ENCODE assay signal across 8 cellular contexts in the genomic region with DNA sequence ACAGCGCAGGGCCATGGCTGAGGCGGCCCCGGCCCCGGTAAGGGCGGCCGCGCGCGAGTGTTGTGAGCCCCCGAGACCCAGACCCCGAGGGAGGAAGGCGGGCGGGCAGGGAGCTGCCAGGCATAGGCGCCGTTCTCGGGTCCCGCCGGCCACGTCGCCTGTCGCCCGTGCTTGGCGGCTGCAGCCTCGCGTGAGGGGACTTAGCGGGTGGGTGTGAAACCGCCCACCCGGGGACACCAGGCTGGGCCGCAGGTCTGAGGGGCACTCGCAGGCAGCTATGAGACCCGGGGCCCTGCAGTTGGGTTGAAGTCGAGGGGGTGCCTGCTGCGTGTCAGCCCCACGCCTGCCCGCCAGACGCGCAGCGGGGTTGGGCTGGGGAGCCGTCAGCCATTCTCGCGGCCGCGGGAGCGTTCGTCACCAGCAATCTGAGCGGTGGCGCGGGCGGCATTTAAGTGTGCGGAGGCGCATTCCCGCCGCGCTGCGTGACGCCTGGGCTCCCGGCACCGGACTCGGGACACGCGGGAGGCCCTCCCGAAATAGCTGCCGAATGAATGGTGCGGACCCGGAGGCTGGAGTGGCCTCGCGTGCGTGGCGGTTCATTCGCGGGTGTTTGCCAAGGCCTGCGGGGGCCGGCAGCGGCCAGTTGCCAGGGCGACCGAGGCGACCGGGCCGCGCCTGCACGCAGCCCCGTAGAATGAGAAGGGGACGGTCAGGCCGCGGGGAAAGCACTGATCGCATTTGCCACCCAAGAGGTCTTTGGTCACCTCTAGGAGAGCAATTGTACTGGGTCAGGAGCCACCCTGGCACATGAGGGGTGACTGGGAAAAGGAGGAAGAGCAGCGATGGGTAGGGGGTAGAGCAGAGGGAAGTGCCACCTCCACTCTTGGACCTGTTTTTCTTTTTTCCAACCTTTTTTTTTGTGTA. TPM values are rescaled to one million over a fixed set of nuclear protein-coding genes. Genes with fewer than 3 reads are reported as not detected.
DNase-seq lines count a peak whose midpoint lies in the region; ATAC-seq lines count a peak whose summit lies in the region.

No MANE protein-coding gene starts in this region.

- H3K9me3 Mint-ChIP-seq in activated T-cell treated with anti-CD3 and anti-CD28 coated beads, Interleukin-2, amount 50 U/mL, for 4 hours: no peaks in the 10 kb centered on the region
- no peaks in the 10 kb centered on the region for H3K9me3 Mint-ChIP-seq in stimulated activated memory B cell treated with anti-CD40 and anti-IgM and Interleukin-4, amounts not matched to agents 10 μg/mL and 1 μg/mL and 100 μg/mL, for 72 hours

- H3K9ac ChIP-seq in mucosa of stomach (ENCODE audit: low read length): peak overlapping the region; percentile 92

- peak overlapping the region; percentile 80 for H3K4me3 ChIP-seq in mucosa of stomach (ENCODE audit: low read length)

- H3K27ac Mint-ChIP-seq in stimulated activated memory B cell treated with anti-CD40 and anti-IgM and Interleukin-4, amounts not matched to agents 10 μg/mL and 1 μg/mL and 100 μg/mL, for 72 hours: peak overlapping the region; percentile 83

- ATAC-seq in GM18517 (IDR thresholded peaks at IDR 0.05; ENCODE audit: unreplicated experiment) (peak; percentile 24), HG03025 (IDR thresholded peaks at IDR 0.05; ENCODE audit: low FRiP score, unreplicated experiment) (peak; percentile 34), esophagus mucosa (peak; percentile 12)
- ATAC-seq in activated T-cell treated with anti-CD3 and anti-CD28 coated beads, Interleukin-2, amount 50 U/mL, for 4 hours: peak; percentile 59 to 63
- ATAC-seq in stimulated activated memory B cell treated with anti-CD40 and anti-IgM and Interleukin-4, amounts not matched to agents 10 μg/mL and 1 μg/mL and 100 μg/mL, for 72 hours: peak; percentile 57

- peak overlapping the region; percentile 88 for H3K4me3 Mint-ChIP-seq in activated T-cell treated with anti-CD3 and anti-CD28 coated beads, Interleukin-2, amount 50 U/mL, for 4 hours
- H3K4me3 Mint-ChIP-seq in stimulated activated memory B cell treated with anti-CD40 and anti-IgM and Interleukin-4, amounts not matched to agents 10 μg/mL and 1 μg/mL and 100 μg/mL, for 72 hours: peak overlapping the region; percentile 86

- H3K4me1 ChIP-seq in mucosa of stomach (ENCODE audit: control insufficient read depth, insufficient read depth, low read length): peaks cover 17% of the 10 kb centered on the region

- peaks cover 31% of the 10 kb centered on the region for H3K4me1 Mint-ChIP-seq in activated T-cell treated with anti-CD3 and anti-CD28 coated beads, Interleukin-2, amount 50 U/mL, for 4 hours (ENCODE audit: low read depth)
- peaks cover 31% of the 10 kb centered on the region for H3K4me1 Mint-ChIP-seq in stimulated activated memory B cell treated with anti-CD40 and anti-IgM and Interleukin-4, amounts not matched to agents 10 μg/mL and 1 μg/mL and 100 μg/mL, for 72 hours

- H3K36me3 ChIP-seq in mucosa of stomach (ENCODE audit: control insufficient read depth, insufficient read depth, low read length): no peaks in the 10 kb centered on the region

- H3K9me3 ChIP-seq in mucosa of stomach (ENCODE audit: control insufficient read depth, low read length): no peaks in the 10 kb centered on the region

- no peaks in the 10 kb centered on the region for H3K27me3 ChIP-seq in mucosa of stomach (ENCODE audit: control insufficient read depth, insufficient read depth, low read length)

- peaks cover 8% of the 10 kb centered on the region for H3K36me3 Mint-ChIP-seq in activated T-cell treated with anti-CD3 and anti-CD28 coated beads, Interleukin-2, amount 50 U/mL, for 4 hours (ENCODE audit: insufficient read depth)
- H3K36me3 Mint-ChIP-seq in stimulated activated memory B cell treated with anti-CD40 and anti-IgM and Interleukin-4, amounts not matched to agents 10 μg/mL and 1 μg/mL and 100 μg/mL, for 72 hours: peaks cover 12% of the 10 kb centered on the region

- H3K27me3 Mint-ChIP-seq in activated T-cell treated with anti-CD3 and anti-CD28 coated beads, Interleukin-2, amount 50 U/mL, for 4 hours (ENCODE audit: low read depth): no peaks in the 10 kb centered on the region
- no peaks in the 10 kb centered on the region for H3K27me3 Mint-ChIP-seq in stimulated activated memory B cell treated with anti-CD40 and anti-IgM and Interleukin-4, amounts not matched to agents 10 μg/mL and 1 μg/mL and 100 μg/mL, for 72 hours

- DNase-seq in 8988T: peak; percentile 28
- peak; percentile 25 for DNase-seq in NCI-H526 treated with DMSO at 0.1 percent for 48 hours (lab: John Stamatoyannopoulos, UW)
- peak; percentile 63 for DNase-seq in activated T-cell treated with anti-CD3 and anti-CD28 coated beads, Interleukin-2, amount 50 U/mL, for 4 hours

RNA-seq across cellular contexts. Expression of a gene that starts 0.7 kb away (rescaled TPM):
- total RNA-seq in activated T-cell treated with anti-CD3 and anti-CD28 coated beads, Interleukin-2, amount 50 U/mL, for 4 hours: 10 to 100 TPM; 15.8 to 17.1 (median 16.3) TPM
- total RNA-seq in esophagus mucosa: 9.3 TPM

RNA-seq across cellular contexts. Expression of a gene that starts 21.9 kb away (rescaled TPM):
- total RNA-seq in activated T-cell treated with anti-CD3 and anti-CD28 coated beads, Interleukin-2, amount 50 U/mL, for 4 hours: under 1 TPM; 0.43 to 0.61 (median 0.43) TPM
- total RNA-seq in esophagus mucosa: 1.9 TPM

RNA-seq across cellular contexts. Expression of a gene that starts 47.4 kb away (rescaled TPM):
- total RNA-seq in activated T-cell treated with anti-CD3 and anti-CD28 coated beads, Interleukin-2, amount 50 U/mL, for 4 hours: 10 to 100 TPM; 36.1 to 39.7 (median 38.3) TPM
- 20.0 TPM for total RNA-seq in esophagus mucosa

RNA-seq across cellular contexts. Expression of a gene that starts 57.5 kb away (rescaled TPM):
- total RNA-seq in activated T-cell treated with anti-CD3 and anti-CD28 coated beads, Interleukin-2, amount 50 U/mL, for 4 hours: 1 to 10 TPM; 6.8 to 7.9 (median 7.3) TPM
- 3.2 TPM for total RNA-seq in esophagus mucosa

Comparison
In these comparisons a context has a peak if more than half of its experiments do, and no peak if none do; other contexts are left out.
1. Peak in every context shown above with its lines: DNase-seq, ATAC-seq and H3K4me3 ChIP-seq.